17 cellular contexts compared by ENCODE assay signal in genomic region chr20:51889466-51889865, GRCh38.
"Had no signal": no experiment of that assay in that cellular context is flagged by ENCODE, and none has a peak within 500 bp of the region (broad histone marks: within the 10 kb centered on the region; RNA-seq: fewer than 3 reads in every experiment).

No MANE protein-coding gene starts in this region.

- H3K36me3 Mint-ChIP-seq: activated naive CD4-positive, alpha-beta T cell treated with anti-CD3 and anti-CD28 coated beads, Interleukin-2, amount 50 U/mL, for 72 hours; mesothelial cell of epicardium had no signal

- H3K27ac Mint-ChIP-seq: activated CD8-positive, alpha-beta T cell treated with anti-CD3 and anti-CD28 coated beads, Interleukin-2, amount 10 ng/mL, durations not matched to agents 7 days and 5 days; activated naive CD4-positive, alpha-beta T cell treated with anti-CD3 and anti-CD28 coated beads, Interleukin-2, amount 50 U/mL, for 72 hours; mesothelial cell of epicardium; stimulated activated naive CD8-positive, alpha-beta T cell treated with anti-CD3 and anti-CD28 coated beads, Interleukin-15, amount 100 ng/mL, for 72 hours; T-helper 1 cell treated with Interleukin-12 subunit alpha and Interleukin-12 subunit beta and Interleukin-4 antibody, amounts not matched to agents 30 μg/mL and 1 μg/mL, for 36 hours had no signal

- H3K36me3 ChIP-seq: cardiac muscle cell, gastroesophageal sphincter, heart right ventricle, pancreas, upper lobe of left lung, WERI-Rb-1 had no signal

- H3K4me1 ChIP-seq: gastroesophageal sphincter, heart right ventricle, pancreas had no signal

- H3K9me3 ChIP-seq: gastroesophageal sphincter, heart right ventricle, pancreas, upper lobe of left lung had no signal

- ATAC-seq: activated CD8-positive, alpha-beta T cell treated with anti-CD3 and anti-CD28 coated beads, Interleukin-2, amount 10 ng/mL, durations not matched to agents 7 days and 5 days; activated naive CD4-positive, alpha-beta T cell treated with anti-CD3 and anti-CD28 coated beads, Interleukin-2, amount 50 U/mL, for 72 hours; gastroesophageal sphincter; heart right ventricle; pancreas; stimulated activated naive CD8-positive, alpha-beta T cell treated with anti-CD3 and anti-CD28 coated beads, Interleukin-15, amount 100 ng/mL, for 72 hours had no signal

- H3K4me3 ChIP-seq: cardiac muscle cell, gastroesophageal sphincter, heart right ventricle, pancreas, upper lobe of left lung had no signal

- H3K4me3 Mint-ChIP-seq: activated CD8-positive, alpha-beta T cell treated with anti-CD3 and anti-CD28 coated beads, Interleukin-2, amount 10 ng/mL, durations not matched to agents 7 days and 5 days; mesothelial cell of epicardium; stimulated activated naive CD8-positive, alpha-beta T cell treated with anti-CD3 and anti-CD28 coated beads, Interleukin-15, amount 100 ng/mL, for 72 hours; T-helper 1 cell treated with Interleukin-12 subunit alpha and Interleukin-12 subunit beta and Interleukin-4 antibody, amounts not matched to agents 30 μg/mL and 1 μg/mL, for 36 hours had no signal

- DNase-seq: activated CD4-positive, alpha-beta T cell treated with anti-CD3 and anti-CD28 coated beads for 48 hours; activated CD8-positive, alpha-beta memory T cell treated with anti-CD3 and anti-CD28 coated beads, Interleukin-2, amount 50 U/mL, for 4 hours; activated CD8-positive, alpha-beta T cell treated with anti-CD3 and anti-CD28 coated beads, Interleukin-2, amount 10 ng/mL, durations not matched to agents 7 days and 5 days; activated effector memory CD4-positive, alpha-beta T cell treated with anti-CD3 and anti-CD28 coated beads, Interleukin-2, amount 50 U/mL, for 16 hours; activated T-cell treated with anti-CD3 and anti-CD28 coated beads, Interleukin-2, amount 50 U/mL, for 48 hours; heart right ventricle; kidney glomerular epithelial cell; pancreas; stimulated activated CD4-positive, alpha-beta T cell treated with anti-CD3 and anti-CD28 coated beads, Interleukin-1b, Interleukin-23, amount 100 ng/mL, for 48 hours; stimulated activated naive CD8-positive, alpha-beta T cell treated with anti-CD3 and anti-CD28 coated beads, Interleukin-15, amount 100 ng/mL, for 72 hours; upper lobe of left lung; WERI-Rb-1 had no signal

- H3K27me3 ChIP-seq: cardiac muscle cell, gastroesophageal sphincter, pancreas, upper lobe of left lung had no signal

- H3K27ac ChIP-seq: cardiac muscle cell, gastroesophageal sphincter, heart right ventricle, pancreas, upper lobe of left lung, WERI-Rb-1 had no signal

- H3K4me1 Mint-ChIP-seq: stimulated activated naive CD8-positive, alpha-beta T cell treated with anti-CD3 and anti-CD28 coated beads, Interleukin-15, amount 100 ng/mL, for 72 hours had no signal

- H3K9me3 Mint-ChIP-seq: activated naive CD4-positive, alpha-beta T cell treated with anti-CD3 and anti-CD28 coated beads, Interleukin-2, amount 50 U/mL, for 72 hours; mesothelial cell of epicardium; stimulated activated naive CD8-positive, alpha-beta T cell treated with anti-CD3 and anti-CD28 coated beads, Interleukin-15, amount 100 ng/mL, for 72 hours; T-helper 1 cell treated with Interleukin-12 subunit alpha and Interleukin-12 subunit beta and Interleukin-4 antibody, amounts not matched to agents 30 μg/mL and 1 μg/mL, for 36 hours had no signal
